In the genomic region with DNA sequence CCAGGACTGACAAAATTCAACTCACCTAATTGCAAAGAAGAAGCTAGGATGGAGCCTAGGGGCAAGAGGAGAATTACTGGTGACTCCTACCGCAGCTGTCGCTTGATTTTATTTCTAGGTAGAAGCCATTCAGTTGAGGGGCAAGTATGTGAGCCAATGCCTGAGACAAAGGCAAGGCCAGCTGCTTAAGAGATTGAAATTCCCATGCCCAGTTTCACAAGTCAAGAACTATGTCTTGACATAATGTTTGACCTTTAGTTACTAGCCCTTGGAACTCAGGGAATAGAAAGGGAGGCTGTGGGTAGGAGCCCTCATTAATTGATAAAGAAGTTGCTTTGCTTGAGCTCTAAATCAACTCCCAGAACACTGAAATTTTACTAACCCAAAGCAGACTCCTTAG, we compare ENCODE assay signal across 9 cellular contexts. TPM values are rescaled to one million over a fixed set of nuclear protein-coding genes. Genes with fewer than 3 reads are reported as not detected.
"Had no signal": no experiment of that assay in that cellular context is flagged by ENCODE, and none has a peak within 500 bp of the region (broad histone marks: within the 10 kb centered on the region; RNA-seq: fewer than 3 reads in every experiment).

No MANE protein-coding gene starts in this region.

- H3K4me3 ChIP-seq: GM12878 had no signal

- FAIRE-seq: G401.6, GM12878, GM12891, GM12892, GM18507, GM19239 had no signal

- ATAC-seq: GM12878 had no signal

- DNase-seq: GDM1, GF-D8 had no signal

RNA-seq across cellular contexts. Expression of gene GPR63, which starts 54.0 kb away (rescaled TPM):
- total RNA-seq: G401 had no signal
